In genomic region chr1:40373323-40374283, GRCh38 we compare ENCODE assay signal across 8 cellular contexts. TPM values are rescaled to one million over a fixed set of nuclear protein-coding genes. Genes with fewer than 3 reads are reported as not detected.
DNase-seq lines count a peak whose midpoint lies in the region; ATAC-seq, FAIRE-seq and TF ChIP-seq lines count a peak whose summit lies in the region.

TSS of gene SMAP2 (plus strand) at chr1:40373727. CDS start at chr1:40374121, 394 bp downstream.

- H3K9me3 ChIP-seq in smooth muscle cell (replicated peaks; ENCODE audit: low read depth), result no peaks in the 10 kb centered on the region

- H3K27me3 Mint-ChIP-seq in WTC11 (ENCODE audit: low read depth), result peaks cover 13% of the 10 kb centered on the region

- peaks cover 11% of the 10 kb centered on the region for H4K20me1 ChIP-seq in smooth muscle cell (ENCODE audit: low read depth)

- peak within 1 kb of the TSS; percentile 89 for H3K4me3 Mint-ChIP-seq in WTC11

- H3K9me3 Mint-ChIP-seq in WTC11, result no peaks in the 10 kb centered on the region

- H3K4me3 ChIP-seq in AG04449 (ENCODE audit: low read depth, low read length) (peak within 1 kb of the TSS; percentile 95), bronchial epithelial cell (ENCODE audit: low read depth, low read length) (peak within 1 kb of the TSS; percentile 70), smooth muscle cell (peak within 1 kb of the TSS; percentile 87)

- ATAC-seq in GM18909 (IDR thresholded peaks at IDR 0.05; ENCODE audit: poor library complexity, unreplicated experiment), result peak; percentile 80
- peak; percentile 84 for ATAC-seq in HG03159 (IDR thresholded peaks at IDR 0.05; ENCODE audit: unreplicated experiment)
- ATAC-seq in WTC11, result peak; percentile 98

- FAIRE-seq in bronchial epithelial cell (lab: Jason Lieb, UNC), result no peak

- peaks cover 40% of the 10 kb centered on the region for H3K79me2 ChIP-seq in smooth muscle cell (ENCODE audit: low read depth)

- peaks cover 8% of the 10 kb centered on the region for H3K4me1 ChIP-seq in smooth muscle cell (ENCODE audit: low read depth)

- DNase-seq in AG04449 (ENCODE audit: low read depth, low spot score) (no peak), NCI-H226 (peak; percentile 89), WTC11 (ENCODE audit: low spot score) (peak; percentile 97), bronchial epithelial cell (ENCODE audit: low read depth) (peak; percentile 84), iPS-NIHi11 (ENCODE audit: low spot score) (peak; percentile 100), smooth muscle cell (lab: John Stamatoyannopoulos, UW; ENCODE audit: unreplicated experiment) (peak; percentile 87)

- H3F3A ChIP-seq in smooth muscle cell (ENCODE audit: low read depth), result no peaks in the 10 kb centered on the region

- peaks cover 15% of the 10 kb centered on the region for H3K4me1 Mint-ChIP-seq in WTC11

- TF ChIP-seq CTCF in AG04449 (IDR thresholded peaks at IDR 0.05; ENCODE audit: insufficient read depth, low read length, missing control alignments), result no peak
- TF ChIP-seq CTCF in WTC11 (IDR thresholded peaks at IDR 0.05), result no peak
- TF ChIP-seq CTCF in bronchial epithelial cell (IDR thresholded peaks at IDR 0.05; ENCODE audit: insufficient read depth, low read length, severe bottlenecking), result no peak
- no peak for TF ChIP-seq CTCF in smooth muscle cell (IDR thresholded peaks at IDR 0.05; ENCODE audit: borderline replicate concordance, insufficient read depth, poor library complexity, severe bottlenecking)

- H3K27ac ChIP-seq in smooth muscle cell (ENCODE audit: low read depth), result peak within 1 kb of the TSS; percentile 81

- H3K27ac Mint-ChIP-seq in WTC11, result peak within 1 kb of the TSS; percentile 23; the same call in 1 of the 2 replicates

- H3K27me3 ChIP-seq in bronchial epithelial cell (ENCODE audit: control insufficient read depth, insufficient read depth, low read length) (no peaks in the 10 kb centered on the region), smooth muscle cell (ENCODE audit: low read depth) (no peaks in the 10 kb centered on the region)

- H3K4me2 ChIP-seq in smooth muscle cell, result peak within 1 kb of the TSS; percentile 88

- H3K9ac ChIP-seq in smooth muscle cell (ENCODE audit: low read depth), result peak within 1 kb of the TSS; percentile 79

- CTCF ChIA-PET in AG04449 (lab: Yijun Ruan, JAX) (interaction anchor here (0.7 to 3.1 kb wide), 10 partner anchors 13 to 229 kb away, joined by 3 to 17 read pairs (median 4); no protein-coding TSS in a partner anchor), WTC11 (lab: Charles Lee) (interaction anchor here (0.6 to 3.6 kb wide), 15 partner anchors 9 to 456 kb away, joined by 3 to 45 read pairs (median 4); partner anchors contain the start of gene ZFP69B)

- H3K36me3 ChIP-seq in bronchial epithelial cell (ENCODE audit: control insufficient read depth, insufficient read depth, low read length) (no peaks in the 10 kb centered on the region), smooth muscle cell (ENCODE audit: low read depth) (no peaks in the 10 kb centered on the region)

- H3K36me3 Mint-ChIP-seq in WTC11, result no peaks in the 10 kb centered on the region

- 1% methylated on average over 42 of the region's 65 CpGs for WGBS in smooth muscle cell (ENCODE audit: low lambda C conversion rate)

- peak within 1 kb of the TSS; percentile 90 for H2AFZ ChIP-seq in smooth muscle cell (ENCODE audit: low read depth)

- POLR2A ChIA-PET in AG04449 (lab: Yijun Ruan, JAX), result interaction anchor here (0.7 to 1.7 kb wide), 3 partner anchors 11 to 35 kb away, joined by 3 to 5 read pairs (median 3); no protein-coding TSS in a partner anchor
- POLR2A ChIA-PET in WTC11 (lab: Charles Lee), result no interaction called here

TF ChIP-seq in WTC11, 78 proteins besides CTCF, POLR2A, EP300 and RAD21 (continues in another document):
- TF ChIP-seq, protein P1, sequence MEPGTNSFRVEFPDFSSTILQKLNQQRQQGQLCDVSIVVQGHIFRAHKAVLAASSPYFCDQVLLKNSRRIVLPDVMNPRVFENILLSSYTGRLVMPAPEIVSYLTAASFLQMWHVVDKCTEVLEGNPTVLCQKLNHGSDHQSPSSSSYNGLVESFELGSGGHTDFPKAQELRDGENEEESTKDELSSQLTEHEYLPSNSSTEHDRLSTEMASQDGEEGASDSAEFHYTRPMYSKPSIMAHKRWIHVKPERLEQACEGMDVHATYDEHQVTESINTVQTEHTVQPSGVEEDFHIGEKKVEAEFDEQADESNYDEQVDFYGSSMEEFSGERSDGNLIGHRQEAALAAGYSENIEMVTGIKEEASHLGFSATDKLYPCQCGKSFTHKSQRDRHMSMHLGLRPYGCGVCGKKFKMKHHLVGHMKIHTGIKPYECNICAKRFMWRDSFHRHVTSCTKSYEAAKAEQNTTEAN (CRISPR knock-in tag; IDR thresholded peaks at IDR 0.05), result no peak
- peak; percentile 65 for TF ChIP-seq SP1 (CRISPR knock-in tag; conservative IDR thresholded peaks at IDR 0.05)
- TF ChIP-seq, protein P2, sequence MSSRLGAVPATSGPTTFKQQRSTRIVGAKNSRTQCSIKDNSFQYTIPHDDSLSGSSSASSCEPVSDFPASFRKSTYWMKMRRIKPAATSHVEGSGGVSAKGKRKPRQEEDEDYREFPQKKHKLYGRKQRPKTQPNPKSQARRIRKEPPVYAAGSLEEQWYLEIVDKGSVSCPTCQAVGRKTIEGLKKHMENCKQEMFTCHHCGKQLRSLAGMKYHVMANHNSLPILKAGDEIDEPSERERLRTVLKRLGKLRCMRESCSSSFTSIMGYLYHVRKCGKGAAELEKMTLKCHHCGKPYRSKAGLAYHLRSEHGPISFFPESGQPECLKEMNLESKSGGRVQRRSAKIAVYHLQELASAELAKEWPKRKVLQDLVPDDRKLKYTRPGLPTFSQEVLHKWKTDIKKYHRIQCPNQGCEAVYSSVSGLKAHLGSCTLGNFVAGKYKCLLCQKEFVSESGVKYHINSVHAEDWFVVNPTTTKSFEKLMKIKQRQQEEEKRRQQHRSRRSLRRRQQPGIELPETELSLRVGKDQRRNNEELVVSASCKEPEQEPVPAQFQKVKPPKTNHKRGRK (CRISPR knock-in tag; IDR thresholded peaks at IDR 0.05; ENCODE audit: borderline replicate concordance), result no peak
- TF ChIP-seq RELA (CRISPR knock-in tag; IDR thresholded peaks at IDR 0.05; ENCODE audit: borderline replicate concordance), result no peak
- TF ChIP-seq, protein P3, sequence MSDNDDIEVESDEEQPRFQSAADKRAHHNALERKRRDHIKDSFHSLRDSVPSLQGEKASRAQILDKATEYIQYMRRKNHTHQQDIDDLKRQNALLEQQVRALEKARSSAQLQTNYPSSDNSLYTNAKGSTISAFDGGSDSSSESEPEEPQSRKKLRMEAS (CRISPR knock-in tag; IDR thresholded peaks at IDR 0.05), result no peak
- 0 out of 2 replicates have a peak, but pooled peaks have one; percentile 2 for TF ChIP-seq GABPB1 (CRISPR knock-in tag; IDR thresholded peaks at IDR 0.05)
- TF ChIP-seq ELF4 (CRISPR knock-in tag; IDR thresholded peaks at IDR 0.05; ENCODE audit: low read depth), result no peak
- no peak for TF ChIP-seq CBFB (CRISPR knock-in tag; IDR thresholded peaks at IDR 0.05; ENCODE audit: low read depth)
- TF ChIP-seq MXD4 (CRISPR knock-in tag; IDR thresholded peaks at IDR 0.05; ENCODE audit: borderline replicate concordance), result no peak
- TF ChIP-seq ETV6 (CRISPR knock-in tag; IDR thresholded peaks at IDR 0.05), result no peak
- TF ChIP-seq CREB1 (CRISPR knock-in tag; IDR thresholded peaks at IDR 0.05), result no peak
- no peak for TF ChIP-seq MYBL2 (CRISPR knock-in tag; IDR thresholded peaks at IDR 0.05)
- TF ChIP-seq, protein P4, sequence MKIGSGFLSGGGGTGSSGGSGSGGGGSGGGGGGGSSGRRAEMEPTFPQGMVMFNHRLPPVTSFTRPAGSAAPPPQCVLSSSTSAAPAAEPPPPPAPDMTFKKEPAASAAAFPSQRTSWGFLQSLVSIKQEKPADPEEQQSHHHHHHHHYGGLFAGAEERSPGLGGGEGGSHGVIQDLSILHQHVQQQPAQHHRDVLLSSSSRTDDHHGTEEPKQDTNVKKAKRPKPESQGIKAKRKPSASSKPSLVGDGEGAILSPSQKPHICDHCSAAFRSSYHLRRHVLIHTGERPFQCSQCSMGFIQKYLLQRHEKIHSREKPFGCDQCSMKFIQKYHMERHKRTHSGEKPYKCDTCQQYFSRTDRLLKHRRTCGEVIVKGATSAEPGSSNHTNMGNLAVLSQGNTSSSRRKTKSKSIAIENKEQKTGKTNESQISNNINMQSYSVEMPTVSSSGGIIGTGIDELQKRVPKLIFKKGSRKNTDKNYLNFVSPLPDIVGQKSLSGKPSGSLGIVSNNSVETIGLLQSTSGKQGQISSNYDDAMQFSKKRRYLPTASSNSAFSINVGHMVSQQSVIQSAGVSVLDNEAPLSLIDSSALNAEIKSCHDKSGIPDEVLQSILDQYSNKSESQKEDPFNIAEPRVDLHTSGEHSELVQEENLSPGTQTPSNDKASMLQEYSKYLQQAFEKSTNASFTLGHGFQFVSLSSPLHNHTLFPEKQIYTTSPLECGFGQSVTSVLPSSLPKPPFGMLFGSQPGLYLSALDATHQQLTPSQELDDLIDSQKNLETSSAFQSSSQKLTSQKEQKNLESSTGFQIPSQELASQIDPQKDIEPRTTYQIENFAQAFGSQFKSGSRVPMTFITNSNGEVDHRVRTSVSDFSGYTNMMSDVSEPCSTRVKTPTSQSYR (CRISPR knock-in tag; IDR thresholded peaks at IDR 0.05), result no peak
- TF ChIP-seq ZNF423 (CRISPR knock-in tag; IDR thresholded peaks at IDR 0.05), result no peak
- TF ChIP-seq, protein P5, sequence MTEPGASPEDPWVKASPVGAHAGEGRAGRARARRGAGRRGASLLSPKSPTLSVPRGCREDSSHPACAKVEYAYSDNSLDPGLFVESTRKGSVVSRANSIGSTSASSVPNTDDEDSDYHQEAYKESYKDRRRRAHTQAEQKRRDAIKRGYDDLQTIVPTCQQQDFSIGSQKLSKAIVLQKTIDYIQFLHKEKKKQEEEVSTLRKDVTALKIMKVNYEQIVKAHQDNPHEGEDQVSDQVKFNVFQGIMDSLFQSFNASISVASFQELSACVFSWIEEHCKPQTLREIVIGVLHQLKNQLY (CRISPR knock-in tag; IDR thresholded peaks at IDR 0.05), result no peak

RNA-seq across cellular contexts. Expression of gene SMAP2, which starts in this region (rescaled TPM):
- total RNA-seq in WTC11 (2021) (4.9 to 5.7 TPM (median 5.7 TPM) in 3 replicates), bronchial epithelial cell (4.2 and 10.8 TPM in 2 replicates), smooth muscle cell (16.0 and 18.4 TPM in 2 replicates)
- 22.5 and 29.7 TPM in 2 replicates for polyA plus RNA-seq in smooth muscle cell
